2 cellular contexts compared by ENCODE assay signal in the genomic region with DNA sequence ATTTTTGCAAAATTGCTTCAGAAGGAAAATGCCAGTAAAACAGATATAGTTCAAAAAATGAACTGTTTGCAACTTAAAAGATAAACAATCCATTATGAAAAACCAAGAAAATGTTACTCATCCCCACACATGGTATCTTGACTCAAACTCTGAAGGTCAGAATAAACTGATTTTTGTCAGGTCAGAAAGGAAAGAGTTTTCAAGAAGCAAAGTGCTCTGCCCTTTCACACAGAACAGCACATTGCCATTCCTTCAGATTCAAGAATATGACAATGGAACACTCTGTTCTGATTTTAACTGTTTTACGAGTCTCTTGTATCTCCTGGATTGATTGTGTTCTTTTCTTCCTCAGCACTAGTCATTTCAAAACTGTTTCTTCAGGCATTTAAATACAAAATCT.
TF ChIP-seq lines count a peak whose summit lies in the region.

No MANE protein-coding gene starts in this region.

TF ChIP-seq in SK-N-SH, 30 proteins besides CTCF, POLR2A, EP300 and RAD21 (continued from another document):
- TF ChIP-seq, protein P1, sequence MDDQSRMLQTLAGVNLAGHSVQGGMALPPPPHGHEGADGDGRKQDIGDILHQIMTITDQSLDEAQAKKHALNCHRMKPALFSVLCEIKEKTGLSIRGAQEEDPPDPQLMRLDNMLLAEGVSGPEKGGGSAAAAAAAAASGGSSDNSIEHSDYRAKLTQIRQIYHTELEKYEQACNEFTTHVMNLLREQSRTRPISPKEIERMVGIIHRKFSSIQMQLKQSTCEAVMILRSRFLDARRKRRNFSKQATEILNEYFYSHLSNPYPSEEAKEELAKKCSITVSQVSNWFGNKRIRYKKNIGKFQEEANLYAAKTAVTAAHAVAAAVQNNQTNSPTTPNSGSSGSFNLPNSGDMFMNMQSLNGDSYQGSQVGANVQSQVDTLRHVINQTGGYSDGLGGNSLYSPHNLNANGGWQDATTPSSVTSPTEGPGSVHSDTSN (IDR thresholded peaks at IDR 0.05) = no peak
- no peak for TF ChIP-seq SMC3 (IDR thresholded peaks at IDR 0.05; ENCODE audit: low read depth, low read length)
- no peak for TF ChIP-seq YY1 (IDR thresholded peaks at IDR 0.05; ENCODE audit: low read depth)
- TF ChIP-seq, protein P2, sequence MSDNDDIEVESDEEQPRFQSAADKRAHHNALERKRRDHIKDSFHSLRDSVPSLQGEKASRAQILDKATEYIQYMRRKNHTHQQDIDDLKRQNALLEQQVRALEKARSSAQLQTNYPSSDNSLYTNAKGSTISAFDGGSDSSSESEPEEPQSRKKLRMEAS (IDR thresholded peaks at IDR 0.05; ENCODE audit: low read depth) = no peak
- TF ChIP-seq, protein P3, sequence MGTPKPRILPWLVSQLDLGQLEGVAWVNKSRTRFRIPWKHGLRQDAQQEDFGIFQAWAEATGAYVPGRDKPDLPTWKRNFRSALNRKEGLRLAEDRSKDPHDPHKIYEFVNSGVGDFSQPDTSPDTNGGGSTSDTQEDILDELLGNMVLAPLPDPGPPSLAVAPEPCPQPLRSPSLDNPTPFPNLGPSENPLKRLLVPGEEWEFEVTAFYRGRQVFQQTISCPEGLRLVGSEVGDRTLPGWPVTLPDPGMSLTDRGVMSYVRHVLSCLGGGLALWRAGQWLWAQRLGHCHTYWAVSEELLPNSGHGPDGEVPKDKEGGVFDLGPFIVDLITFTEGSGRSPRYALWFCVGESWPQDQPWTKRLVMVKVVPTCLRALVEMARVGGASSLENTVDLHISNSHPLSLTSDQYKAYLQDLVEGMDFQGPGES (IDR thresholded peaks at IDR 0.05; ENCODE audit: low read depth, low read length) = no peak
- no peak for TF ChIP-seq JUND (IDR thresholded peaks at IDR 0.05)
- TF ChIP-seq NFIC (IDR thresholded peaks at IDR 0.05; ENCODE audit: borderline replicate concordance) = no peak
- no peak for TF ChIP-seq EZH2phosphoT487 (IDR thresholded peaks at IDR 0.05; ENCODE audit: borderline replicate concordance, low read depth)
- no peak for TF ChIP-seq FOSL2 (IDR thresholded peaks at IDR 0.05; ENCODE audit: borderline replicate concordance, low read depth)
- TF ChIP-seq, protein P4, sequence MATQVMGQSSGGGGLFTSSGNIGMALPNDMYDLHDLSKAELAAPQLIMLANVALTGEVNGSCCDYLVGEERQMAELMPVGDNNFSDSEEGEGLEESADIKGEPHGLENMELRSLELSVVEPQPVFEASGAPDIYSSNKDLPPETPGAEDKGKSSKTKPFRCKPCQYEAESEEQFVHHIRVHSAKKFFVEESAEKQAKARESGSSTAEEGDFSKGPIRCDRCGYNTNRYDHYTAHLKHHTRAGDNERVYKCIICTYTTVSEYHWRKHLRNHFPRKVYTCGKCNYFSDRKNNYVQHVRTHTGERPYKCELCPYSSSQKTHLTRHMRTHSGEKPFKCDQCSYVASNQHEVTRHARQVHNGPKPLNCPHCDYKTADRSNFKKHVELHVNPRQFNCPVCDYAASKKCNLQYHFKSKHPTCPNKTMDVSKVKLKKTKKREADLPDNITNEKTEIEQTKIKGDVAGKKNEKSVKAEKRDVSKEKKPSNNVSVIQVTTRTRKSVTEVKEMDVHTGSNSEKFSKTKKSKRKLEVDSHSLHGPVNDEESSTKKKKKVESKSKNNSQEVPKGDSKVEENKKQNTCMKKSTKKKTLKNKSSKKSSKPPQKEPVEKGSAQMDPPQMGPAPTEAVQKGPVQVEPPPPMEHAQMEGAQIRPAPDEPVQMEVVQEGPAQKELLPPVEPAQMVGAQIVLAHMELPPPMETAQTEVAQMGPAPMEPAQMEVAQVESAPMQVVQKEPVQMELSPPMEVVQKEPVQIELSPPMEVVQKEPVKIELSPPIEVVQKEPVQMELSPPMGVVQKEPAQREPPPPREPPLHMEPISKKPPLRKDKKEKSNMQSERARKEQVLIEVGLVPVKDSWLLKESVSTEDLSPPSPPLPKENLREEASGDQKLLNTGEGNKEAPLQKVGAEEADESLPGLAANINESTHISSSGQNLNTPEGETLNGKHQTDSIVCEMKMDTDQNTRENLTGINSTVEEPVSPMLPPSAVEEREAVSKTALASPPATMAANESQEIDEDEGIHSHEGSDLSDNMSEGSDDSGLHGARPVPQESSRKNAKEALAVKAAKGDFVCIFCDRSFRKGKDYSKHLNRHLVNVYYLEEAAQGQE (IDR thresholded peaks at IDR 0.05; ENCODE audit: low read depth, low read length) = no peak
- TF ChIP-seq CHD2 (IDR thresholded peaks at IDR 0.05; ENCODE audit: low read length, partially characterized antibody) = no peak
- TF ChIP-seq GATA2 (CRISPR knock-in tag; IDR thresholded peaks at IDR 0.05) = no peak
- no peak for TF ChIP-seq MEF2A (IDR thresholded peaks at IDR 0.05; ENCODE audit: borderline replicate concordance, low read depth)
- TF ChIP-seq TAF1 (IDR thresholded peaks at IDR 0.05; ENCODE audit: borderline replicate concordance, low read depth, low read length) = no peak
- TF ChIP-seq, protein P5, sequence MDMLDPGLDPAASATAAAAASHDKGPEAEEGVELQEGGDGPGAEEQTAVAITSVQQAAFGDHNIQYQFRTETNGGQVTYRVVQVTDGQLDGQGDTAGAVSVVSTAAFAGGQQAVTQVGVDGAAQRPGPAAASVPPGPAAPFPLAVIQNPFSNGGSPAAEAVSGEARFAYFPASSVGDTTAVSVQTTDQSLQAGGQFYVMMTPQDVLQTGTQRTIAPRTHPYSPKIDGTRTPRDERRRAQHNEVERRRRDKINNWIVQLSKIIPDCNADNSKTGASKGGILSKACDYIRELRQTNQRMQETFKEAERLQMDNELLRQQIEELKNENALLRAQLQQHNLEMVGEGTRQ (IDR thresholded peaks at IDR 0.05; ENCODE audit: borderline replicate concordance, low read depth, low read length) = no peak

TF ChIP-seq in SK-N-SH treated with all-trans-retinoic acid at 6 μM for 48 hours, 23 proteins besides CTCF, POLR2A, EP300 and RAD21 (continued from another document):
- TF ChIP-seq, protein P6, sequence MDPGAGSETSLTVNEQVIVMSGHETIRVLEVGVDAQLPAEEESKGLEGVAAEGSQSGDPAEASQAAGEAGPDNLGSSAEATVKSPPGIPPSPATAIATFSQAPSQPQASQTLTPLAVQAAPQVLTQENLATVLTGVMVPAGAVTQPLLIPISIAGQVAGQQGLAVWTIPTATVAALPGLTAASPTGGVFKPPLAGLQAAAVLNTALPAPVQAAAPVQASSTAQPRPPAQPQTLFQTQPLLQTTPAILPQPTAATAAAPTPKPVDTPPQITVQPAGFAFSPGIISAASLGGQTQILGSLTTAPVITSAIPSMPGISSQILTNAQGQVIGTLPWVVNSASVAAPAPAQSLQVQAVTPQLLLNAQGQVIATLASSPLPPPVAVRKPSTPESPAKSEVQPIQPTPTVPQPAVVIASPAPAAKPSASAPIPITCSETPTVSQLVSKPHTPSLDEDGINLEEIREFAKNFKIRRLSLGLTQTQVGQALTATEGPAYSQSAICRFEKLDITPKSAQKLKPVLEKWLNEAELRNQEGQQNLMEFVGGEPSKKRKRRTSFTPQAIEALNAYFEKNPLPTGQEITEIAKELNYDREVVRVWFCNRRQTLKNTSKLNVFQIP (CRISPR knock-in tag; IDR thresholded peaks at IDR 0.05; ENCODE audit: borderline replicate concordance, low read depth) = no peak
- TF ChIP-seq, protein P7, sequence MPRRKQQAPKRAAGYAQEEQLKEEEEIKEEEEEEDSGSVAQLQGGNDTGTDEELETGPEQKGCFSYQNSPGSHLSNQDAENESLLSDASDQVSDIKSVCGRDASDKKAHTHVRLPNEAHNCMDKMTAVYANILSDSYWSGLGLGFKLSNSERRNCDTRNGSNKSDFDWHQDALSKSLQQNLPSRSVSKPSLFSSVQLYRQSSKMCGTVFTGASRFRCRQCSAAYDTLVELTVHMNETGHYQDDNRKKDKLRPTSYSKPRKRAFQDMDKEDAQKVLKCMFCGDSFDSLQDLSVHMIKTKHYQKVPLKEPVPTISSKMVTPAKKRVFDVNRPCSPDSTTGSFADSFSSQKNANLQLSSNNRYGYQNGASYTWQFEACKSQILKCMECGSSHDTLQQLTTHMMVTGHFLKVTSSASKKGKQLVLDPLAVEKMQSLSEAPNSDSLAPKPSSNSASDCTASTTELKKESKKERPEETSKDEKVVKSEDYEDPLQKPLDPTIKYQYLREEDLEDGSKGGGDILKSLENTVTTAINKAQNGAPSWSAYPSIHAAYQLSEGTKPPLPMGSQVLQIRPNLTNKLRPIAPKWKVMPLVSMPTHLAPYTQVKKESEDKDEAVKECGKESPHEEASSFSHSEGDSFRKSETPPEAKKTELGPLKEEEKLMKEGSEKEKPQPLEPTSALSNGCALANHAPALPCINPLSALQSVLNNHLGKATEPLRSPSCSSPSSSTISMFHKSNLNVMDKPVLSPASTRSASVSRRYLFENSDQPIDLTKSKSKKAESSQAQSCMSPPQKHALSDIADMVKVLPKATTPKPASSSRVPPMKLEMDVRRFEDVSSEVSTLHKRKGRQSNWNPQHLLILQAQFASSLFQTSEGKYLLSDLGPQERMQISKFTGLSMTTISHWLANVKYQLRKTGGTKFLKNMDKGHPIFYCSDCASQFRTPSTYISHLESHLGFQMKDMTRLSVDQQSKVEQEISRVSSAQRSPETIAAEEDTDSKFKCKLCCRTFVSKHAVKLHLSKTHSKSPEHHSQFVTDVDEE (CRISPR knock-in tag; IDR thresholded peaks at IDR 0.05) = no peak
- TF ChIP-seq ISL1 (CRISPR knock-in tag; IDR thresholded peaks at IDR 0.05) (no peak), CSDC2 (CRISPR knock-in tag; IDR thresholded peaks at IDR 0.05) (no peak)
